8 cellular contexts compared by ENCODE assay signal in genomic region chr12:103884316-103884715, GRCh38. TPM values are rescaled to one million over a fixed set of nuclear protein-coding genes. Genes with fewer than 3 reads are reported as not detected.
DNase-seq lines count a peak whose midpoint lies in the region; ATAC-seq and TF ChIP-seq lines count a peak whose summit lies in the region.

No MANE protein-coding gene starts in this region.

- H3K4me3 ChIP-seq in AG10803 (ENCODE audit: low read length), result no peak overlapping the region
- H3K4me3 ChIP-seq in GM12865 (ENCODE audit: low read depth, low read length), result no peak overlapping the region
- H3K4me3 ChIP-seq in astrocyte of the spinal cord (ENCODE audit: low read depth, low read length), result no peak overlapping the region

- ATAC-seq in GM18498 (IDR thresholded peaks at IDR 0.05; ENCODE audit: unreplicated experiment), result no peak

- TF ChIP-seq CTCF in AG10803 (conservative IDR thresholded peaks at IDR 0.05; ENCODE audit: low read length), result peak; percentile 74
- peak; percentile 57 for TF ChIP-seq CTCF in GM12865 (IDR thresholded peaks at IDR 0.05; ENCODE audit: insufficient read depth, low read depth, low read length, missing control alignments)
- TF ChIP-seq CTCF in astrocyte of the spinal cord (IDR thresholded peaks at IDR 0.05; ENCODE audit: low read depth, low read length), result peak; percentile 62

- in situ Hi-C loops in astrocyte of the spinal cord (cut with HindIII; ENCODE audit: low sequenced_read_pairs), result no loop called here

- DNase-seq in AG10803 (ENCODE audit: low read depth), result peak; percentile 76
- peak; percentile 83 for DNase-seq in GM12865 (ENCODE audit: low read depth)
- DNase-seq in NOMO-1 treated with DMSO at 0.1 percent for 48 hours (lab: John Stamatoyannopoulos, UW; ENCODE audit: unreplicated experiment), result peak; percentile 71
- peak; percentile 71 for DNase-seq in astrocyte of the spinal cord (ENCODE audit: low read depth, low spot score)
- DNase-seq in lung microvascular endothelial cell (ENCODE audit: low read depth in 2 of 2), result peak; percentile 72 to 83
- no peak for DNase-seq in SK-N-DZ (ENCODE audit: low spot score)
- no peak for DNase-seq in activated CD4-positive, CD25-positive, alpha-beta regulatory T cell (lab: John Stamatoyannopoulos, UW)

RNA-seq across cellular contexts. Expression of gene NT5DC3, which starts 43.3 kb away (rescaled TPM):
- 3.5 and 9.5 TPM in 2 replicates for total RNA-seq in lung microvascular endothelial cell
- polyA plus RNA-seq in SK-N-DZ (2014; cell fraction: cytosol; rRNA removed), result 10.6 and 12.0 TPM in 2 replicates
- 14.7 and 25.0 TPM in 2 replicates for polyA plus RNA-seq in SK-N-DZ (2014; cell fraction: nucleus; rRNA removed)

RNA-seq across cellular contexts. Expression of gene HSP90B1, which starts 45.9 kb away (rescaled TPM):
- 525 and 1,246 TPM in 2 replicates for total RNA-seq in lung microvascular endothelial cell
- 493 and 525 TPM in 2 replicates for polyA plus RNA-seq in SK-N-DZ (2014; cell fraction: cytosol; rRNA removed)
- polyA plus RNA-seq in SK-N-DZ (2014; cell fraction: nucleus; rRNA removed), result 957 and 1,246 TPM in 2 replicates

Comparison
In these comparisons a context has a peak if more than half of its experiments do, and no peak if none do; other contexts are left out.
1. DNase-seq: peak in AG10803 (single experiment), GM12865 (single experiment), NOMO-1 treated with DMSO at 0.1 percent for 48 hours (single experiment), astrocyte of the spinal cord (single experiment) and lung microvascular endothelial cell (2 of 2); none in SK-N-DZ (single experiment) and activated CD4-positive, CD25-positive, alpha-beta regulatory T cell (0 of 4).
2. Peak in every context shown above with its lines, with median percentiles within 50 percentile points of each other: CTCF ChIP-seq.